1 cellular context compared by ENCODE assay signal in the genomic region with DNA sequence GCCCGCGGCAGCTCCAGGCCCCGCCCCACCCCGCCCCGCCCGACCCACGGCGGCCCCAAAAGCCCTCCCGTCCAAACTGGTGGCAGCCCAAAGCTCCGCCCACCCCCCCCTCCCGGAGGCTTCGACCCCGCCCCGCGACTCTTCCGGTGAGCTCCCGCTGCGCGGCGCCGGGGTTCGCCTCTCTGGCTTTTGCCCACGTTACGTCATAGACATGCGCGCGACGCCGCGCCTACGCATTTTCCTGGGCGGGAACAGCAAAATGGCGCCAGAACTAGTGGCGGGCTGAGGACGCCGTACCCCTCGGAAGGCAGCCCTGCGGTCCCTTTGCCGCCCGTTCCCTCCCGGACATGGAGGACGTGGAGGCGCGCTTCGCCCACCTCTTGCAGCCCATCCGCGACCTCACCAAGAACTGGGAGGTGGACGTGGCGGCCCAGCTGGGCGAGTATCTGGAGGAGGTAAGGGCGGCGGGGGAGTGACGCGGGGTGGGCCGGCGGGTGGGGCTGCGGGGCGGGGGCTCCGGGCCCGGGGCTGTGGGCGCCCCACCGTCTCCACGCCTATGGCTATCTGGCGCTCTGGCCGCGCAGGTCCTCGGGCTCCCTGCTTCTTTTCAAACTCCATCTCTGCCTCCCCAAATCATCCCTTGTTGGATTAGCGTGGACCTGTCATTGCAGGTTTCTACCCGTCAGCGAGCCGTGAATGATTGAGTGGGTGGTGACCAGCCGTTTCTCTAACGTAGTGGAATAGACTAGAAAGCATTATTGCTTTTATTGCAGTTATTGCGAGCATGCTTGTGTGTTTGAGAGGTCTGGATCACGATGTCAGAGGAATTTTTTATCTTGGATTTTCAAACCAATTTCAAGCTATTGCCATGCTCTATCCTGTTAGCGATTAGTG.
TF ChIP-seq lines count a peak whose summit lies in the region.

Gene NCAPH2, plus strand, starts transcription at position 234 of the 894 bp plus-strand sequence. Its CDS starts 114 bp downstream, at position 348.

TF ChIP-seq in liver, 16 proteins besides CTCF, POLR2A, EP300 and RAD21 (continued from another document):
- TF ChIP-seq EGR1 (IDR thresholded peaks at IDR 0.05; ENCODE audit: low read depth in 2 of 2): peak; percentile 73 to 82
